ENCODE assay signal across 9 cellular contexts in genomic region chr14:76863724-76864407, GRCh38. TPM values are rescaled to one million over a fixed set of nuclear protein-coding genes. Genes with fewer than 3 reads are reported as not detected.
DNase-seq lines count a peak whose midpoint lies in the region; ATAC-seq and TF ChIP-seq lines count a peak whose summit lies in the region.
"Had no signal": no experiment of that assay in that cellular context is flagged by ENCODE, and none has a peak within 500 bp of the region (broad histone marks: within the 10 kb centered on the region; RNA-seq: fewer than 3 reads in every experiment).

No MANE protein-coding gene starts in this region.

- in situ Hi-C loops in gastrocnemius medialis (cut with MboI; ENCODE audit: low sequenced_read_pairs in 4 of 4): loop anchor here in 1 of 4 donors (25.0 kb wide), 1 partner anchor 423 kb away; no protein-coding TSS in a partner anchor

- ATAC-seq in gastroesophageal sphincter: peak; percentile 81
- peak; percentile 73 to 74 for ATAC-seq in gastrocnemius medialis
- no peak for ATAC-seq in HG03135 (IDR thresholded peaks at IDR 0.05; ENCODE audit: unreplicated experiment)
- no peak for ATAC-seq in HG02798 (IDR thresholded peaks at IDR 0.05; ENCODE audit: poor library complexity, unreplicated experiment)
- ATAC-seq in GM18861 (IDR thresholded peaks at IDR 0.05; ENCODE audit: unreplicated experiment): no peak

- H3K36me3 ChIP-seq in gastroesophageal sphincter (no peaks in the 10 kb centered on the region), gastrocnemius medialis (no peaks in the 10 kb centered on the region)

- peaks cover 27% of the 10 kb centered on the region for H3K27me3 ChIP-seq in gastroesophageal sphincter
- H3K27me3 ChIP-seq in gastrocnemius medialis: no peaks in the 10 kb centered on the region

- H3K4me1 ChIP-seq in gastroesophageal sphincter (peaks cover 0 to 16% (median 0%) of the 10 kb centered on the region in 3 donors), gastrocnemius medialis (peaks cover 0 to 17% of the 10 kb centered on the region in 2 donors)

- no peak for TF ChIP-seq POLR2A in gastroesophageal sphincter (IDR thresholded peaks at IDR 0.05)
- TF ChIP-seq POLR2A in gastrocnemius medialis (IDR thresholded peaks at IDR 0.05): peak in 1 of 2 donors; percentile 30

- TF ChIP-seq CTCF in GM20000 (IDR thresholded peaks at IDR 0.05; ENCODE audit: extremely low read depth, missing control alignments) (no peak), gastroesophageal sphincter (IDR thresholded peaks at IDR 0.05) (no peak), gastrocnemius medialis (IDR thresholded peaks at IDR 0.05 in 4 of 5, conservative IDR thresholded peaks at IDR 0.05 in 1 of 5) (no peak)

- H3K4me3 ChIP-seq in gastroesophageal sphincter (no peak overlapping the region), gastrocnemius medialis (peak overlapping the region in 3 of 4 donors; percentile 10 to 35 (median 24))

- no peak for TF ChIP-seq EP300 in gastroesophageal sphincter (IDR thresholded peaks at IDR 0.05)

- H3K27ac ChIP-seq in gastroesophageal sphincter (peak overlapping the region in 3 of 4 donors; percentile 39 to 69 (median 64)), gastrocnemius medialis (peak overlapping the region; percentile 13 to 75 (median 61))

- 31 to 40% methylated on average over 2 to 10 of the region's 15 CpGs for WGBS in gastroesophageal sphincter (ENCODE audit: low coverage in 1 of 2), 2 donors

- DNase-seq in GM20000 (ENCODE audit: low spot score) (peak; percentile 55), NOMO-1 (lab: John Stamatoyannopoulos, UW; ENCODE audit: unreplicated experiment in 2 of 2) (peak; percentile 71 to 83), gastrocnemius medialis (peak; percentile 32 to 50), germinal center (ENCODE audit: low spot score) (no peak)

- H3K9me3 ChIP-seq in gastroesophageal sphincter (no peaks in the 10 kb centered on the region), gastrocnemius medialis (no peaks in the 10 kb centered on the region)

- intact Hi-C loops in gastrocnemius medialis (cut with DNase I; ENCODE audit: low total_unique reads): no loop called here

RNA-seq across cellular contexts. Expression of gene LRRC74A, which starts 37.7 kb away (rescaled TPM):
- total RNA-seq in gastroesophageal sphincter: not detected
- not detected for total RNA-seq in gastrocnemius medialis
- total RNA-seq: glomerular endothelial cell had no signal

RNA-seq across cellular contexts. Expression of gene ANGEL1, which starts 51.2 kb away (rescaled TPM):
- total RNA-seq in gastroesophageal sphincter: 10 to 100 TPM in 2 of 4 donors, 1 to 10 TPM in 2; 9.0 to 27.5 (median 12.2) TPM
- total RNA-seq in gastrocnemius medialis: 10 to 100 TPM in 3 of 4 donors, 1 to 10 TPM in 1; 8.6 to 16.9 (median 12.7) TPM

Comparison
In these comparisons a context has a peak if more than half of its experiments do, and no peak if none do; other contexts are left out.
1. ATAC-seq: peak in gastroesophageal sphincter (single experiment) and gastrocnemius medialis (2 of 2); none in HG03135 (single experiment), HG02798 (single experiment) and GM18861 (single experiment).
2. H3K4me3 ChIP-seq: peak in gastrocnemius medialis (3 of 4); none in gastroesophageal sphincter (0 of 2).